In genomic region chr9:106218854-106219253, GRCh38 we compare ENCODE assay signal across 16 cellular contexts.
DNase-seq lines count a peak whose midpoint lies in the region; ATAC-seq lines count a peak whose summit lies in the region.
"Had no signal": no experiment of that assay in that cellular context is flagged by ENCODE, and none has a peak within 500 bp of the region (broad histone marks: within the 10 kb centered on the region; RNA-seq: fewer than 3 reads in every experiment).

No MANE protein-coding gene starts in this region.

- H3K27me3 Mint-ChIP-seq in activated CD4-positive, alpha-beta memory T cell treated with anti-CD3 and anti-CD28 coated beads for 36 hours = no peaks in the 10 kb centered on the region

- no peaks in the 10 kb centered on the region for H3K4me1 Mint-ChIP-seq in activated CD4-positive, alpha-beta memory T cell treated with anti-CD3 and anti-CD28 coated beads for 36 hours (ENCODE audit: low read depth)

- peaks cover 30% of the 10 kb centered on the region for H3K9me3 Mint-ChIP-seq in activated CD4-positive, alpha-beta memory T cell treated with anti-CD3 and anti-CD28 coated beads for 36 hours
- H3K9me3 Mint-ChIP-seq: immature natural killer cell had no signal

- ATAC-seq in GM18502 (IDR thresholded peaks at IDR 0.05; ENCODE audit: poor library complexity, unreplicated experiment) = peak; percentile 85
- ATAC-seq in GM19468 (IDR thresholded peaks at IDR 0.05; ENCODE audit: extremely low read depth, unreplicated experiment) = peak; percentile 77
- ATAC-seq in HG02938 (IDR thresholded peaks at IDR 0.05; ENCODE audit: unreplicated experiment) = peak; percentile 84
- peak; percentile 68 for ATAC-seq in HG03521 (IDR thresholded peaks at IDR 0.05; ENCODE audit: unreplicated experiment)

- CTCF ChIA-PET in activated CD4-positive, alpha-beta memory T cell treated with anti-CD3 and anti-CD28 coated beads for 36 hours (lab: Charles Lee) = no interaction called here

- intact Hi-C loops in activated CD4-positive, alpha-beta memory T cell treated with anti-CD3 and anti-CD28 coated beads for 36 hours (cut with micrococcal nuclease) = no loop called here

- no peak overlapping the region for H3K4me3 Mint-ChIP-seq in activated CD4-positive, alpha-beta memory T cell treated with anti-CD3 and anti-CD28 coated beads for 36 hours
- H3K4me3 Mint-ChIP-seq: immature natural killer cell; T-helper 1 cell treated with Interleukin-12 subunit alpha and Interleukin-12 subunit beta and Interleukin-4 antibody, amounts not matched to agents 30 μg/mL and 1 μg/mL, for 36 hours had no signal

- POLR2A ChIA-PET in activated CD4-positive, alpha-beta memory T cell treated with anti-CD3 and anti-CD28 coated beads for 36 hours (lab: Charles Lee) = no interaction called here

- no peak for DNase-seq in activated CD4-positive, alpha-beta memory T cell treated with anti-CD3 and anti-CD28 coated beads for 36 hours
- DNase-seq in NOMO-1 treated with dmso at 0.1 percent for 144 hours (lab: John Stamatoyannopoulos, UW; ENCODE audit: unreplicated experiment) (no peak), NCI-H1105 treated with DMSO at 0.1 percent for 48 hours (lab: John Stamatoyannopoulos, UW) (no peak), AG20443 (ENCODE audit: low spot score) (no peak)
- DNase-seq: activated CD4-positive, CD25-positive, alpha-beta regulatory T cell treated with anti-CD3 and anti-CD28 coated beads, Interleukin-2, amount 50 U/mL, for 72 hours; activated T-cell treated with anti-CD3 and anti-CD28 coated beads, Interleukin-2, amount 50 U/mL, for 1 hour; central memory CD4-positive, alpha-beta T cell; GF-D8; immature natural killer cell; NCI-H69; substantia nigra had no signal

- no peak overlapping the region for H3K27ac Mint-ChIP-seq in activated CD4-positive, alpha-beta memory T cell treated with anti-CD3 and anti-CD28 coated beads for 36 hours
- H3K27ac Mint-ChIP-seq: T-helper 1 cell treated with Interleukin-12 subunit alpha and Interleukin-12 subunit beta and Interleukin-4 antibody, amounts not matched to agents 30 μg/mL and 1 μg/mL, for 36 hours had no signal

- no peaks in the 10 kb centered on the region for H3K36me3 Mint-ChIP-seq in activated CD4-positive, alpha-beta memory T cell treated with anti-CD3 and anti-CD28 coated beads for 36 hours
- H3K36me3 Mint-ChIP-seq: immature natural killer cell had no signal
